Comparison of ENCODE assay signal across 8 cellular contexts in the genomic region with DNA sequence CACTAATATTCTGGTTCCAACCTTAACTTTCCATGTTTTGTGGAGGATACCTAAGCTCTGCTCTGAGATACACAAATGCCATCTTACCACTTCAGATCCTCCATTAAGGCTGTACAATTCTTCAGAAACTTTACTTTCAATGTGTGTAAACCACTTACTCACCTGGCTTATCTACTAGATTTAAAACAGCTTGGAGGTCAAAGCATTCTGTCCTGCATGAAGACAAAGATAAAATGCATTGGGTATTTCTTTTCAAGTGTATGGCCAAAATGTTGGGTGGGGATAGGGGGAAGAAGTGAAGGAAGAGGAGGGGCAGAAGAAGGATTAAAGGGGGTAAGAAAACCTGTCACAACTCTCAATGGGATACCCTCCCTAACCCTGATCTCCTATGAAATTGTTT. TPM values are rescaled to one million over a fixed set of nuclear protein-coding genes. Genes with fewer than 3 reads are reported as not detected.
DNase-seq lines count a peak whose midpoint lies in the region; TF ChIP-seq lines count a peak whose summit lies in the region.

No MANE protein-coding gene starts in this region.

- no peak overlapping the region for H3K14ac ChIP-seq in trophoblast cell (ENCODE audit: low read length)

- no peak overlapping the region for H4K12ac ChIP-seq in trophoblast cell (ENCODE audit: low read depth, low read length)

- H2BK120ac ChIP-seq in trophoblast cell (ENCODE audit: insufficient read depth, low read length, poor library complexity), result no peak overlapping the region

- H3K79me2 ChIP-seq in DOHH2 (ENCODE audit: control insufficient read depth, low read length) (peaks cover 24% of the 10 kb centered on the region), trophoblast cell (ENCODE audit: control insufficient read depth, insufficient read depth, low read length, poor library complexity) (peaks cover 8% of the 10 kb centered on the region)

- H3K36me3 ChIP-seq in DOHH2 (ENCODE audit: control insufficient read depth, low read length) (peaks cover 50% of the 10 kb centered on the region), SJCRH30 (no peaks in the 10 kb centered on the region), esophagus muscularis mucosa (peaks cover 4 to 37% (median 25%) of the 10 kb centered on the region in 4 donors), trophoblast cell (ENCODE audit: control insufficient read depth in 1 of 2, insufficient read depth in 2 of 2, low read length in 2 of 2) (peaks cover 0 to 3% of the 10 kb centered on the region in 2 experiments)

- no peak overlapping the region for H2AFZ ChIP-seq in trophoblast cell (ENCODE audit: insufficient read depth, low read length, poor library complexity)

- no peak overlapping the region for H4K91ac ChIP-seq in trophoblast cell (ENCODE audit: low read depth, low read length)

- H3K23ac ChIP-seq in trophoblast cell (ENCODE audit: low read length), result no peak overlapping the region

- DNase-seq in SJCRH30 (no peak), esophagus muscularis mucosa (ENCODE audit: extremely low spot score) (no peak), trophoblast cell (no peak), putamen (ENCODE audit: low spot score) (no peak), HuH-7 (ENCODE audit: low spot score) (no peak), NCI-H526 treated with DMSO at 0.1 percent for 48 hours (lab: John Stamatoyannopoulos, UW) (no peak)
- DNase-seq in activated effector memory CD4-positive, alpha-beta T cell treated with anti-CD3 and anti-CD28 coated beads, Interleukin-2, amount 50 U/mL, for 16 hours, result no peak

- no peak overlapping the region for H4K8ac ChIP-seq in trophoblast cell (ENCODE audit: low read depth, low read length)

- TF ChIP-seq EP300 in esophagus muscularis mucosa (IDR thresholded peaks at IDR 0.05), result no peak

- no peaks in the 10 kb centered on the region for H3K27me3 ChIP-seq in DOHH2 (ENCODE audit: control insufficient read depth, low read length)
- no peaks in the 10 kb centered on the region for H3K27me3 ChIP-seq in SJCRH30
- H3K27me3 ChIP-seq in esophagus muscularis mucosa, result peaks cover 0 to 5% (median 0%) of the 10 kb centered on the region in 4 donors
- H3K27me3 ChIP-seq in trophoblast cell (ENCODE audit: insufficient read depth, low read length), result no peaks in the 10 kb centered on the region

- peaks cover 37% of the 10 kb centered on the region for H3K4me1 ChIP-seq in DOHH2 (ENCODE audit: control insufficient read depth, low read length)
- H3K4me1 ChIP-seq in SJCRH30, result no peaks in the 10 kb centered on the region
- H3K4me1 ChIP-seq in esophagus muscularis mucosa, result peaks cover 11 to 22% (median 17%) of the 10 kb centered on the region in 4 donors
- H3K4me1 ChIP-seq in trophoblast cell (ENCODE audit: control insufficient read depth in 1 of 2, insufficient read depth in 2 of 2, low read length in 2 of 2), result peaks cover 0 to 5% of the 10 kb centered on the region in 2 experiments

- TF ChIP-seq CTCF in DOHH2 (IDR thresholded peaks at IDR 0.05; ENCODE audit: low read depth, low read length, poor library complexity, severe bottlenecking), result no peak
- no peak for TF ChIP-seq CTCF in esophagus muscularis mucosa (IDR thresholded peaks at IDR 0.05)

- no peak overlapping the region for H2AK5ac ChIP-seq in trophoblast cell (ENCODE audit: low read length)

- no peaks in the 10 kb centered on the region for H3K9me3 ChIP-seq in DOHH2 (ENCODE audit: control insufficient read depth, insufficient read depth, low read length)
- H3K9me3 ChIP-seq in SJCRH30 (replicated peaks), result no peaks in the 10 kb centered on the region
- H3K9me3 ChIP-seq in esophagus muscularis mucosa, result no peaks in the 10 kb centered on the region
- H3K9me3 ChIP-seq in trophoblast cell (ENCODE audit: insufficient read depth, low read depth, low read length), result no peaks in the 10 kb centered on the region

- peak overlapping the region; percentile 97 for H3K4me3 ChIP-seq in DOHH2 (ENCODE audit: low read length)
- H3K4me3 ChIP-seq in SJCRH30, result peak overlapping the region; percentile 79
- H3K4me3 ChIP-seq in esophagus muscularis mucosa, result peak overlapping the region; percentile 74 to 88 (median 80)
- no peak overlapping the region for H3K4me3 ChIP-seq in trophoblast cell (ENCODE audit: low read depth, low read length)

- no peak overlapping the region for H3K18ac ChIP-seq in trophoblast cell (ENCODE audit: low read length)

- H2BK5ac ChIP-seq in trophoblast cell (ENCODE audit: low read depth, low read length, poor library complexity), result no peak overlapping the region

- intact Hi-C loops in esophagus muscularis mucosa (cut with DNase I), result loop anchor here (2.0 to 5.0 kb wide), 2 partner anchors 203 to 262 kb away; a partner anchor contains a TSS

- no peaks in the 10 kb centered on the region for H3K9me2 ChIP-seq in DOHH2 (replicated peaks; ENCODE audit: control insufficient read depth, low read length)

- peaks cover 10% of the 10 kb centered on the region for H3K79me1 ChIP-seq in trophoblast cell (ENCODE audit: low read length)

- peak overlapping the region; percentile 83 for H3K4me2 ChIP-seq in DOHH2 (ENCODE audit: low read length)
- peak overlapping the region; percentile 88 for H3K4me2 ChIP-seq in trophoblast cell (ENCODE audit: low read length)

- no peak overlapping the region for H3K9ac ChIP-seq in trophoblast cell (ENCODE audit: low read length)

- no peak for TF ChIP-seq POLR2A in esophagus muscularis mucosa (IDR thresholded peaks at IDR 0.05; ENCODE audit: low read depth)

- no peaks in the 10 kb centered on the region for H4K20me1 ChIP-seq in DOHH2 (ENCODE audit: control insufficient read depth, insufficient read depth, low read depth, low read length)

- H3F3A ChIP-seq in DOHH2 (ENCODE audit: control insufficient read depth, insufficient read depth), result peaks cover 11% of the 10 kb centered on the region

- no peak overlapping the region for H2BK12ac ChIP-seq in trophoblast cell (ENCODE audit: low read length)

- no peak overlapping the region for H3K4ac ChIP-seq in trophoblast cell (ENCODE audit: low read depth, low read length)

- H3K27ac ChIP-seq in DOHH2 (ENCODE audit: low read depth, low read length) (peak overlapping the region; percentile 85), SJCRH30 (no peak overlapping the region), esophagus muscularis mucosa (replicated peaks in 1 of 4) (peak overlapping the region; percentile 93 to 98 (median 93)), trophoblast cell (ENCODE audit: low read depth, low read length) (no peak overlapping the region)

RNA-seq across cellular contexts. Expression of a gene that starts 0.9 kb away (rescaled TPM):
- total RNA-seq in SJCRH30 (2014; rRNA removed; shearing (Covaris generic)), result 10.1 and 10.7 TPM in 2 replicates
- total RNA-seq in esophagus muscularis mucosa, result 10 to 100 TPM; 22.5 to 26.5 (median 24.7) TPM
- 7.7 and 7.8 TPM in 2 replicates for polyA plus RNA-seq in trophoblast cell (2013)

Comparison
In these comparisons a context has a peak if more than half of its experiments do, and no peak if none do; other contexts are left out.
1. H3K27ac ChIP-seq: peak in DOHH2 (single experiment) and esophagus muscularis mucosa (4 of 4); none in SJCRH30 (single experiment) and trophoblast cell (single experiment).